9 cellular contexts compared by ENCODE assay signal in the genomic region with DNA sequence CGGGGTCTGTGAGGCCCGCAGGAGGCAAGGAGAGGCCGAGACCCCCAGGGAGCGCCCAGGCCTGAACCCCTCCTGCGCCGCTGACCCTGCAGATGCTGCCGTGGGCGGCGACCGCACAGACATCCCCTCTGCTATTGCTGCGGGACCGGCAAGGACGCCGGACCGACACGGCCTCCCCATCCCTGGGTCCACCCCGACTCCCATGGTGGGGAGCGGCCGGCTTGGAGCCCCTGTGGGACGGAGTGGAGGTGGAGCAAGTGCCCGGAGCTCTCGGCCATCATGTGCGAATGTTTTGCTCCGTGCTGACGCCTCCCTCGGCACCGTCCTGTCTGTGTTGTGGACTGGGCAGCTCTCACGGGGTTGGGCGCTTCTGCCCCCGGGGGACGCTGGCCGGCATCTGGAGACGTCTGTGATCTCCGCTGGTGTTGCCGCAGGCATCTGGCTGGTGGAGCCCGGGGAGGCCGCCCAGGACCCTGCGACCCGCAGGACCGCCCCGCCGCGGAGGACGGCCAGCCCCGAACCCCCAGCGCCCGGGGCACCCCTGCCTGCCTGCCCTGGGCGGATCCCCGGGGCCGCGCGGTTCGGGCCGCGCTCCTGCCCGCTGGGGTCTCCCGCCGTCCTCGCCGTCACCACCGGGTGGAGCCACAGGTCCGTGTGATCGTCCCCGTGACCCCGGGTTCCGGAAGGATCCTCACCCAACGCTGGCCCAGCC. TPM values are rescaled to one million over a fixed set of nuclear protein-coding genes. Genes with fewer than 3 reads are reported as not detected.
DNase-seq lines count a peak whose midpoint lies in the region; ATAC-seq and TF ChIP-seq lines count a peak whose summit lies in the region.
"Had no signal": no experiment of that assay in that cellular context is flagged by ENCODE, and none has a peak within 500 bp of the region (broad histone marks: within the 10 kb centered on the region; RNA-seq: fewer than 3 reads in every experiment).

No MANE protein-coding gene starts in this region.

- no peak overlapping the region for H3K9ac ChIP-seq in neural cell (ENCODE audit: low read length)

- H3K4me3 ChIP-seq in LNCaP clone FGC (ENCODE audit: low read depth, low read length) (no peak overlapping the region), fibroblast of mammary gland (ENCODE audit: control insufficient read depth, low read depth, low read length) (no peak overlapping the region), neural cell (ENCODE audit: low read length) (no peak overlapping the region), uterus (no peak overlapping the region)
- H3K4me3 ChIP-seq: skin epidermis had no signal

- no peak for TF ChIP-seq POLR2A in uterus (IDR thresholded peaks at IDR 0.05)

- TF ChIP-seq CTCF in C4-2B (conservative IDR thresholded peaks at IDR 0.05) (peak; percentile 82), LNCaP clone FGC (IDR thresholded peaks at IDR 0.05; ENCODE audit: control insufficient read depth, extremely low read depth, insufficient read depth) (peak; percentile 77), fibroblast of mammary gland (conservative IDR thresholded peaks at IDR 0.05; ENCODE audit: control insufficient read depth, insufficient read depth, low read depth, low read length) (peak; percentile 41), neural cell (IDR thresholded peaks at IDR 0.05; ENCODE audit: poor library complexity, severe bottlenecking) (peak; percentile 87), uterus (IDR thresholded peaks at IDR 0.05) (peak in 3 of 4 experiments; percentile 12 to 65 (median 52))

- TF ChIP-seq RAD21 in neural cell (conservative IDR thresholded peaks at IDR 0.05), result peak; percentile 91

- H3K27ac ChIP-seq in C4-2B, result no peak overlapping the region
- no peak overlapping the region for H3K27ac ChIP-seq in neural cell (ENCODE audit: low read length)
- H3K27ac ChIP-seq in uterus, result no peak overlapping the region
- H3K27ac ChIP-seq: skin epidermis had no signal

- intact Hi-C loops in uterus (cut with DNase I; ENCODE audit: low total_unique reads), result no loop called here

- H3K79me2 ChIP-seq in neural cell (replicated peaks; ENCODE audit: insufficient read depth, low read length), result no peaks in the 10 kb centered on the region

- no peak for TF ChIP-seq EP300 in neural cell (conservative IDR thresholded peaks at IDR 0.05; ENCODE audit: poor library complexity, severe bottlenecking)

- ATAC-seq in GM21526 (IDR thresholded peaks at IDR 0.05; ENCODE audit: low FRiP score, unreplicated experiment) (no peak), HG03432 (IDR thresholded peaks at IDR 0.05; ENCODE audit: unreplicated experiment) (no peak)

- H4K20me1 ChIP-seq in neural cell (ENCODE audit: insufficient read depth), result no peaks in the 10 kb centered on the region

- DNase-seq in LNCaP clone FGC (ENCODE audit: low read depth) (no peak), activated T-cell treated with anti-CD3 and anti-CD28 coated beads for 1 hour (ENCODE audit: low read depth) (peak; percentile 40), fibroblast of mammary gland (ENCODE audit: low read depth) (peak; percentile 20), uterus (no peak)

- H3K27me3 ChIP-seq in neural cell (ENCODE audit: insufficient read depth, low read depth, low read length) (no peaks in the 10 kb centered on the region), uterus (peaks cover 0 to 30% of the 10 kb centered on the region in 2 donors)

- H3K4me2 ChIP-seq in neural cell (ENCODE audit: low read length), result no peak overlapping the region

- H3K4me1 ChIP-seq in uterus, result peaks cover 0 to 4% of the 10 kb centered on the region in 2 donors

- H3K9me2 ChIP-seq in neural cell (ENCODE audit: insufficient read depth, low read length), result no peaks in the 10 kb centered on the region

- no peaks in the 10 kb centered on the region for H3F3A ChIP-seq in neural cell (ENCODE audit: insufficient read depth, low read length, poor library complexity, severe bottlenecking)

- no peaks in the 10 kb centered on the region for H3K9me3 ChIP-seq in neural cell (ENCODE audit: low read length)
- H3K9me3 ChIP-seq in uterus, result no peaks in the 10 kb centered on the region

- no peaks in the 10 kb centered on the region for H3K36me3 ChIP-seq in neural cell (ENCODE audit: insufficient read depth, low read length)
- H3K36me3 ChIP-seq in uterus, result no peaks in the 10 kb centered on the region

- no peak overlapping the region for H2AFZ ChIP-seq in neural cell (ENCODE audit: low read depth, low read length)

TF ChIP-seq in neural cell, 6 proteins besides CTCF, POLR2A, EP300 and RAD21:
- no peak for TF ChIP-seq TAF1 (IDR thresholded peaks at IDR 0.05; ENCODE audit: low read depth)
- peak; percentile 91 for TF ChIP-seq SMC3 (conservative IDR thresholded peaks at IDR 0.05; ENCODE audit: poor library complexity)

RNA-seq across cellular contexts. Expression of a gene that starts 12.8 kb away (rescaled TPM):
- not detected in 2 replicates for polyA plus RNA-seq in neural cell
- polyA minus RNA-seq in neural cell, result not detected in 2 replicates
- not detected for total RNA-seq in uterus

RNA-seq across cellular contexts. Expression of a gene that starts 24.9 kb away (rescaled TPM):
- polyA plus RNA-seq in neural cell, result 25.7 and 31.2 TPM in 2 replicates
- polyA minus RNA-seq in neural cell, result 11.5 and 21.2 TPM in 2 replicates
- total RNA-seq in uterus, result 100 to 1,000 TPM in 1 of 4 donors, 10 to 100 TPM in 2, under 1 TPM in 1; under 0.01 to 895 (median 31.1) TPM

RNA-seq across cellular contexts. Expression of a gene that starts 25.2 kb away (rescaled TPM):
- polyA plus RNA-seq in neural cell, result 42.4 and 44.8 TPM in 2 replicates
- 23.7 and 26.1 TPM in 2 replicates for polyA minus RNA-seq in neural cell
- 10 to 100 TPM in 3 of 4 donors, 1 to 10 TPM in 1; 5.9 to 80.0 (median 16.7) TPM for total RNA-seq in uterus

RNA-seq across cellular contexts. Expression of a gene that starts 52.8 kb away (rescaled TPM):
- polyA plus RNA-seq in neural cell, result 0.40 and 0.63 TPM in 2 replicates
- not detected in 2 replicates for polyA minus RNA-seq in neural cell
- total RNA-seq in uterus, result 10 to 100 TPM in 3 of 4 donors, 1 to 10 TPM in 1; 4.6 to 30.8 (median 15.7) TPM

Comparison
In these comparisons a context has a peak if more than half of its experiments do, and no peak if none do; other contexts are left out.
1. DNase-seq: peak in activated T-cell treated with anti-CD3 and anti-CD28 coated beads for 1 hour (single experiment) and fibroblast of mammary gland (single experiment); none in LNCaP clone FGC (single experiment) and uterus (0 of 2).
2. Peak in every context shown above with its lines, with median percentiles within 50 percentile points of each other: CTCF ChIP-seq.